Comparison of ENCODE assay signal across 1 cellular context in genomic region chr19:54138777-54139256, GRCh38.
TF ChIP-seq lines count a peak whose summit lies in the region.

No MANE protein-coding gene starts in this region.

TF ChIP-seq in HepG2, 621 proteins besides CTCF, POLR2A, EP300 and RAD21:
- TF ChIP-seq POLR2G (IDR thresholded peaks at IDR 0.05; ENCODE audit: low read depth, low read length) (0 out of 2 replicates have a peak, but pooled peaks have one; percentile 8), CENPT (CRISPR knock-in tag; IDR thresholded peaks at IDR 0.05; ENCODE audit: low read depth) (no peak), SOX13 (IDR thresholded peaks at IDR 0.05) (no peak), SOX13 (CRISPR knock-in tag; conservative IDR thresholded peaks at IDR 0.05 in 1 of 2, IDR thresholded peaks at IDR 0.05 in 1 of 2) (no peak)
- TF ChIP-seq, protein P1, sequence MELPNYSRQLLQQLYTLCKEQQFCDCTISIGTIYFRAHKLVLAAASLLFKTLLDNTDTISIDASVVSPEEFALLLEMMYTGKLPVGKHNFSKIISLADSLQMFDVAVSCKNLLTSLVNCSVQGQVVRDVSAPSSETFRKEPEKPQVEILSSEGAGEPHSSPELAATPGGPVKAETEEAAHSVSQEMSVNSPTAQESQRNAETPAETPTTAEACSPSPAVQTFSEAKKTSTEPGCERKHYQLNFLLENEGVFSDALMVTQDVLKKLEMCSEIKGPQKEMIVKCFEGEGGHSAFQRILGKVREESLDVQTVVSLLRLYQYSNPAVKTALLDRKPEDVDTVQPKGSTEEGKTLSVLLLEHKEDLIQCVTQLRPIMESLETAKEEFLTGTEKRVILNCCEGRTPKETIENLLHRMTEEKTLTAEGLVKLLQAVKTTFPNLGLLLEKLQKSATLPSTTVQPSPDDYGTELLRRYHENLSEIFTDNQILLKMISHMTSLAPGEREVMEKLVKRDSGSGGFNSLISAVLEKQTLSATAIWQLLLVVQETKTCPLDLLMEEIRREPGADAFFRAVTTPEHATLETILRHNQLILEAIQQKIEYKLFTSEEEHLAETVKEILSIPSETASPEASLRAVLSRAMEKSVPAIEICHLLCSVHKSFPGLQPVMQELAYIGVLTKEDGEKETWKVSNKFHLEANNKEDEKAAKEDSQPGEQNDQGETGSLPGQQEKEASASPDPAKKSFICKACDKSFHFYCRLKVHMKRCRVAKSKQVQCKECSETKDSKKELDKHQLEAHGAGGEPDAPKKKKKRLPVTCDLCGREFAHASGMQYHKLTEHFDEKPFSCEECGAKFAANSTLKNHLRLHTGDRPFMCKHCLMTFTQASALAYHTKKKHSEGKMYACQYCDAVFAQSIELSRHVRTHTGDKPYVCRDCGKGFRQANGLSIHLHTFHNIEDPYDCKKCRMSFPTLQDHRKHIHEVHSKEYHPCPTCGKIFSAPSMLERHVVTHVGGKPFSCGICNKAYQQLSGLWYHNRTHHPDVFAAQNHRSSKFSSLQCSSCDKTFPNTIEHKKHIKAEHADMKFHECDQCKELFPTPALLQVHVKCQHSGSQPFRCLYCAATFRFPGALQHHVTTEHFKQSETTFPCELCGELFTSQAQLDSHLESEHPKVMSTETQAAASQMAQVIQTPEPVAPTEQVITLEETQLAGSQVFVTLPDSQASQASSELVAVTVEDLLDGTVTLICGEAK (IDR thresholded peaks at IDR 0.05): no peak
- TF ChIP-seq, protein P1 (CRISPR knock-in tag; IDR thresholded peaks at IDR 0.05): 0 out of 2 replicates have a peak, but pooled peaks have one; percentile 50
